Comparison of ENCODE assay signal across 10 cellular contexts in the genomic region with DNA sequence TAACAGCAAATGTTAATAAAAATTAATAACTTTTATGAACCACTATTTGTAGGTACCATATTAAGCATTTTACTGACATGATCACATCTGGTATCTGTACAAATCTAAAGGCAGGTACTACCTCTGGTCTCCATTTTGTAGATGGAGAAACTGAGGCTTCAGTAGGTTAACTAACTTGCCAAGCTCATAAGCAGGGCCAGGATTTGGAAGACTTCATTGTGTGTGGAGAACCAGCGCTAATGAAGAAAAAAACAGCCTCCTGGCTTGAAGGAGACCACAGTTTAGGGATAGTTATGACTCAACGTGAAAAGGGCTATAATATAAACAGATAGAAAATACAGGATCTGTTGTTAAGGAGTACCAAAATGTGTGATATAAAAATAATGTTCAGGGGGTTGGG. TPM values are rescaled to one million over a fixed set of nuclear protein-coding genes. Genes with fewer than 3 reads are reported as not detected.
DNase-seq lines count a peak whose midpoint lies in the region; ATAC-seq and TF ChIP-seq lines count a peak whose summit lies in the region.
"Had no signal": no experiment of that assay in that cellular context is flagged by ENCODE, and none has a peak within 500 bp of the region (broad histone marks: within the 10 kb centered on the region; RNA-seq: fewer than 3 reads in every experiment).

No MANE protein-coding gene starts in this region.

- no peak for TF ChIP-seq CTCF in activated B cell treated with CpG ODN at 0.5 μM for 24 hours (IDR thresholded peaks at IDR 0.05)
- no peak for TF ChIP-seq CTCF in hepatocyte (IDR thresholded peaks at IDR 0.05; ENCODE audit: poor library complexity)

- H3K27me3 ChIP-seq in hepatocyte, result no peaks in the 10 kb centered on the region
- H3K27me3 ChIP-seq: uterus had no signal

- POLR2A ChIA-PET in activated CD4-positive, alpha-beta T cell treated with anti-CD3 and anti-CD28 coated beads for 36 hours (lab: Charles Lee), result interaction anchor here (0.6 kb wide), 2 partner anchors 11 to 721 kb away, joined by 3 read pairs; no protein-coding TSS in a partner anchor
- POLR2A ChIA-PET in activated B cell treated with CpG ODN at 0.5 μM for 24 hours (lab: Charles Lee), result interaction anchor here (3.2 kb wide), 1 partner anchor 57 kb away, joined by 16 read pairs; the partner anchor contains the start of gene WASHC3

- ATAC-seq in activated CD4-positive, alpha-beta T cell treated with anti-CD3 and anti-CD28 coated beads for 36 hours, result no peak
- no peak for ATAC-seq in activated B cell treated with CpG ODN at 0.5 μM for 24 hours (ENCODE audit: low read depth)
- no peak for ATAC-seq in stimulated activated effector memory CD8-positive, alpha-beta T cell treated with anti-CD3 and anti-CD28 coated beads, Interleukin-12 subunit alpha, Interleukin-12 subunit beta, amount 100 ng/mL, for 72 hours

- WGBS in hepatocyte (ENCODE audit: low lambda C conversion rate, missing lambda C conversion rate), result 77% methylated on average over 2 of the region's 2 CpGs

- no peak overlapping the region for H3K27ac ChIP-seq in hepatocyte

- no peak overlapping the region for H3K27ac Mint-ChIP-seq in activated CD4-positive, alpha-beta T cell treated with anti-CD3 and anti-CD28 coated beads for 36 hours
- H3K27ac Mint-ChIP-seq in activated B cell treated with CpG ODN at 0.5 μM for 24 hours, result peak overlapping the region; percentile 19
- H3K27ac Mint-ChIP-seq in stimulated activated effector memory CD8-positive, alpha-beta T cell treated with anti-CD3 and anti-CD28 coated beads, Interleukin-12 subunit alpha, Interleukin-12 subunit beta, amount 100 ng/mL, for 72 hours, result peak overlapping the region; percentile 94

- no peaks in the 10 kb centered on the region for H3K27me3 Mint-ChIP-seq in activated CD4-positive, alpha-beta T cell treated with anti-CD3 and anti-CD28 coated beads for 36 hours
- no peaks in the 10 kb centered on the region for H3K27me3 Mint-ChIP-seq in activated B cell treated with CpG ODN at 0.5 μM for 24 hours

- intact Hi-C loops in activated CD4-positive, alpha-beta T cell treated with anti-CD3 and anti-CD28 coated beads for 36 hours (cut with DNase I, micrococcal nuclease), result no loop called here
- intact Hi-C loops in activated B cell treated with CpG ODN at 0.5 μM for 24 hours (cut with micrococcal nuclease) (loop anchor here (2.0 kb wide), 1 partner anchor 838 kb away; the partner anchor contains the start of gene UTP20), posterior cingulate gyrus (cut with DNase I) (no loop called here)

- H3K79me2 ChIP-seq in hepatocyte, result peaks cover 26% of the 10 kb centered on the region

- no peaks in the 10 kb centered on the region for H4K20me1 ChIP-seq in hepatocyte (ENCODE audit: insufficient read depth, poor library complexity, severe bottlenecking)

- CTCF ChIA-PET in activated CD4-positive, alpha-beta T cell treated with anti-CD3 and anti-CD28 coated beads for 36 hours (lab: Charles Lee), result interaction anchor here (0.6 kb wide), 1 partner anchor 648 kb away, joined by 8 read pairs; no protein-coding TSS in a partner anchor
- CTCF ChIA-PET in activated B cell treated with CpG ODN at 0.5 μM for 24 hours (lab: Charles Lee), result interaction anchor here (0.9 kb wide), 1 partner anchor 345 kb away, joined by 3 read pairs; no protein-coding TSS in a partner anchor

- H3K36me3 Mint-ChIP-seq in activated CD4-positive, alpha-beta T cell treated with anti-CD3 and anti-CD28 coated beads for 36 hours (ENCODE audit: low read depth), result peaks cover 32% of the 10 kb centered on the region
- H3K36me3 Mint-ChIP-seq in activated B cell treated with CpG ODN at 0.5 μM for 24 hours (ENCODE audit: low read depth), result peaks cover 18% of the 10 kb centered on the region
- H3K36me3 Mint-ChIP-seq in stimulated activated effector memory CD8-positive, alpha-beta T cell treated with anti-CD3 and anti-CD28 coated beads, Interleukin-12 subunit alpha, Interleukin-12 subunit beta, amount 100 ng/mL, for 72 hours, result peaks cover 32% of the 10 kb centered on the region

- DNase-seq in activated CD4-positive, alpha-beta T cell treated with anti-CD3 and anti-CD28 coated beads for 36 hours, result no peak
- no peak for DNase-seq in activated CD4-positive, alpha-beta T cell treated with anti-CD3 and anti-CD28 coated beads, Interleukin-2, amount 50 U/mL, for 48 hours
- DNase-seq in activated B cell treated with CpG ODN at 0.5 μM for 24 hours (no peak), hepatocyte (ENCODE audit: low spot score) (no peak), NCI-H748 treated with DMSO at 0.1 percent for 48 hours (lab: John Stamatoyannopoulos, UW) (no peak), glomerular visceral epithelial cell (ENCODE audit: extremely low spot score) (no peak), posterior cingulate gyrus (no peak)
- DNase-seq in stimulated activated effector memory CD8-positive, alpha-beta T cell treated with anti-CD3 and anti-CD28 coated beads, Interleukin-12 subunit alpha, Interleukin-12 subunit beta, amount 100 ng/mL, for 72 hours (ENCODE audit: low spot score in 2 of 2), result no peak
- DNase-seq: NCI-H187 treated with DMSO at 0.1 percent for 48 hours, uterus had no signal

- H3K4me3 ChIP-seq in hepatocyte, result no peak overlapping the region

- no peaks in the 10 kb centered on the region for H3K9me3 Mint-ChIP-seq in activated CD4-positive, alpha-beta T cell treated with anti-CD3 and anti-CD28 coated beads for 36 hours (ENCODE audit: low read depth)
- H3K9me3 Mint-ChIP-seq in activated B cell treated with CpG ODN at 0.5 μM for 24 hours, result no peaks in the 10 kb centered on the region
- no peaks in the 10 kb centered on the region for H3K9me3 Mint-ChIP-seq in stimulated activated effector memory CD8-positive, alpha-beta T cell treated with anti-CD3 and anti-CD28 coated beads, Interleukin-12 subunit alpha, Interleukin-12 subunit beta, amount 100 ng/mL, for 72 hours

- H2AFZ ChIP-seq in hepatocyte, result peak overlapping the region; percentile 97

- peak overlapping the region; percentile 93 for H3K4me2 ChIP-seq in hepatocyte

- no peaks in the 10 kb centered on the region for H3K36me3 ChIP-seq in hepatocyte (replicated peaks; ENCODE audit: insufficient read depth, low read depth)
- H3K36me3 ChIP-seq: uterus had no signal

- H3K4me1 Mint-ChIP-seq in activated CD4-positive, alpha-beta T cell treated with anti-CD3 and anti-CD28 coated beads for 36 hours, result peaks cover 19% of the 10 kb centered on the region
- H3K4me1 Mint-ChIP-seq in activated B cell treated with CpG ODN at 0.5 μM for 24 hours, result peaks cover 12% of the 10 kb centered on the region
- H3K4me1 Mint-ChIP-seq in stimulated activated effector memory CD8-positive, alpha-beta T cell treated with anti-CD3 and anti-CD28 coated beads, Interleukin-12 subunit alpha, Interleukin-12 subunit beta, amount 100 ng/mL, for 72 hours, result peaks cover 11% of the 10 kb centered on the region

- H3K4me3 Mint-ChIP-seq in activated CD4-positive, alpha-beta T cell treated with anti-CD3 and anti-CD28 coated beads for 36 hours, result peak overlapping the region; percentile 95
- H3K4me3 Mint-ChIP-seq in activated B cell treated with CpG ODN at 0.5 μM for 24 hours, result peak overlapping the region; percentile 61
- peak overlapping the region; percentile 86 for H3K4me3 Mint-ChIP-seq in stimulated activated effector memory CD8-positive, alpha-beta T cell treated with anti-CD3 and anti-CD28 coated beads, Interleukin-12 subunit alpha, Interleukin-12 subunit beta, amount 100 ng/mL, for 72 hours

- H3K9me2 ChIP-seq in hepatocyte (replicated peaks; ENCODE audit: insufficient read depth), result no peaks in the 10 kb centered on the region

- H3K9me3 ChIP-seq in hepatocyte (ENCODE audit: low read depth), result no peaks in the 10 kb centered on the region
- H3K9me3 ChIP-seq: uterus had no signal

- peaks cover 7% of the 10 kb centered on the region for H3K4me1 ChIP-seq in hepatocyte (ENCODE audit: insufficient read depth)

RNA-seq across cellular contexts. Expression of gene NUP37, which starts 1.0 kb away (rescaled TPM):
- 100 to 1,000 TPM; 100 to 108 TPM for total RNA-seq in activated CD4-positive, alpha-beta T cell treated with anti-CD3 and anti-CD28 coated beads for 36 hours
- total RNA-seq in activated B cell treated with CpG ODN at 0.5 μM for 24 hours, result 27.0 and 29.9 TPM in 2 replicates
- total RNA-seq in hepatocyte, result 27.3 and 37.3 TPM in 2 replicates
- polyA plus RNA-seq in hepatocyte, result 25.1 and 26.7 TPM in 2 replicates

RNA-seq across cellular contexts. Expression of gene PARPBP, which starts 1.1 kb away (rescaled TPM):
- total RNA-seq in activated CD4-positive, alpha-beta T cell treated with anti-CD3 and anti-CD28 coated beads for 36 hours, result 10 to 100 TPM; 21.7 to 26.4 TPM
- 4.6 and 5.0 TPM in 2 replicates for total RNA-seq in activated B cell treated with CpG ODN at 0.5 μM for 24 hours
- 11.0 TPM in 2 replicates for total RNA-seq in hepatocyte
- polyA plus RNA-seq in hepatocyte, result 4.3 and 6.6 TPM in 2 replicates

RNA-seq across cellular contexts. Expression of gene WASHC3, which starts 57.1 kb away (rescaled TPM):
- 10 to 100 TPM; 36.1 to 64.4 TPM for total RNA-seq in activated CD4-positive, alpha-beta T cell treated with anti-CD3 and anti-CD28 coated beads for 36 hours
- 47.3 and 50.6 TPM in 2 replicates for total RNA-seq in activated B cell treated with CpG ODN at 0.5 μM for 24 hours
- 55.5 and 66.8 TPM in 2 replicates for total RNA-seq in hepatocyte
- polyA plus RNA-seq in hepatocyte, result 59.8 and 60.3 TPM in 2 replicates
